11 cellular contexts compared by ENCODE assay signal in genomic region chr9:105191508-105192118, GRCh38. TPM values are rescaled to one million over a fixed set of nuclear protein-coding genes. Genes with fewer than 3 reads are reported as not detected.
DNase-seq lines count a peak whose midpoint lies in the region; ATAC-seq and TF ChIP-seq lines count a peak whose summit lies in the region.
"Had no signal": no experiment of that assay in that cellular context is flagged by ENCODE, and none has a peak within 500 bp of the region (broad histone marks: within the 10 kb centered on the region; RNA-seq: fewer than 3 reads in every experiment).

No MANE protein-coding gene starts in this region.

- peaks cover 0 to 2% (median 0%) of the 10 kb centered on the region in 11 donors for H3K9me3 Mint-ChIP-seq in naive thymus-derived CD4-positive, alpha-beta T cell
- no peaks in the 10 kb centered on the region for H3K9me3 Mint-ChIP-seq in activated naive CD4-positive, alpha-beta T cell treated with anti-CD3 and anti-CD28 coated beads for 36 hours

- no peaks in the 10 kb centered on the region for H3K27me3 ChIP-seq in naive thymus-derived CD4-positive, alpha-beta T cell (ENCODE audit: control insufficient read depth in 2 of 2, insufficient read depth in 2 of 2, low read length in 2 of 2)
- H3K27me3 ChIP-seq in foreskin keratinocyte = peaks cover 3% of the 10 kb centered on the region

- ATAC-seq in GM18861 (IDR thresholded peaks at IDR 0.05; ENCODE audit: unreplicated experiment) (peak; percentile 82), HG02884 (IDR thresholded peaks at IDR 0.05; ENCODE audit: unreplicated experiment) (peak; percentile 64), foreskin keratinocyte (no peak)
- ATAC-seq in naive thymus-derived CD4-positive, alpha-beta T cell = peak; percentile 74

- no peaks in the 10 kb centered on the region for H3K9me3 ChIP-seq in naive thymus-derived CD4-positive, alpha-beta T cell (ENCODE audit: control insufficient read depth in 2 of 3, low read length in 3 of 3)

- no peak overlapping the region for H3K27ac ChIP-seq in naive thymus-derived CD4-positive, alpha-beta T cell (ENCODE audit: low read depth, low read length)
- no peak overlapping the region for H3K27ac ChIP-seq in foreskin keratinocyte

- H3K4me1 ChIP-seq in naive thymus-derived CD4-positive, alpha-beta T cell (ENCODE audit: control insufficient read depth in 2 of 2, insufficient read depth in 2 of 2, low read length in 2 of 2) = no peaks in the 10 kb centered on the region
- no peaks in the 10 kb centered on the region for H3K4me1 ChIP-seq in foreskin keratinocyte

- no peaks in the 10 kb centered on the region for H3K36me3 Mint-ChIP-seq in naive thymus-derived CD4-positive, alpha-beta T cell
- H3K36me3 Mint-ChIP-seq in activated naive CD4-positive, alpha-beta T cell treated with anti-CD3 and anti-CD28 coated beads for 36 hours (ENCODE audit: low read depth) = no peaks in the 10 kb centered on the region

- CTCF ChIA-PET in naive thymus-derived CD4-positive, alpha-beta T cell (lab: Charles Lee) = no interaction called here
- CTCF ChIA-PET in activated naive CD4-positive, alpha-beta T cell treated with anti-CD3 and anti-CD28 coated beads for 36 hours (lab: Charles Lee) = no interaction called here

- DNase-seq in OCI-M1 (lab: John Stamatoyannopoulos, UW) = peak; percentile 56
- DNase-seq in naive thymus-derived CD4-positive, alpha-beta T cell = no peak
- no peak for DNase-seq in activated naive CD4-positive, alpha-beta T cell treated with anti-CD3 and anti-CD28 coated beads for 36 hours
- no peak for DNase-seq in foreskin keratinocyte
- DNase-seq in HK-2 (ENCODE audit: unreplicated experiment) = no peak
- DNase-seq in NCI-H524 (lab: John Stamatoyannopoulos, UW) = no peak
- DNase-seq: effector CD4-positive, alpha-beta T cell; EL; mammary epithelial cell had no signal

- H3K36me3 ChIP-seq in naive thymus-derived CD4-positive, alpha-beta T cell (ENCODE audit: control insufficient read depth in 2 of 3, insufficient read depth in 3 of 3, low read length in 3 of 3) = no peaks in the 10 kb centered on the region

- intact Hi-C loops in naive thymus-derived CD4-positive, alpha-beta T cell (cut with micrococcal nuclease) = no loop called here
- intact Hi-C loops in activated naive CD4-positive, alpha-beta T cell treated with anti-CD3 and anti-CD28 coated beads for 36 hours (cut with micrococcal nuclease) = no loop called here

- H3K4me3 ChIP-seq in naive thymus-derived CD4-positive, alpha-beta T cell (ENCODE audit: low read length) = no peak overlapping the region

- POLR2A ChIA-PET in naive thymus-derived CD4-positive, alpha-beta T cell (lab: Charles Lee) = no interaction called here

- H3K27ac Mint-ChIP-seq in naive thymus-derived CD4-positive, alpha-beta T cell = no peak overlapping the region
- H3K27ac Mint-ChIP-seq in activated naive CD4-positive, alpha-beta T cell treated with anti-CD3 and anti-CD28 coated beads for 36 hours = no peak overlapping the region

- H3K4me1 Mint-ChIP-seq in naive thymus-derived CD4-positive, alpha-beta T cell = peaks cover 0 to 6% (median 0%) of the 10 kb centered on the region in 7 donors
- no peaks in the 10 kb centered on the region for H3K4me1 Mint-ChIP-seq in activated naive CD4-positive, alpha-beta T cell treated with anti-CD3 and anti-CD28 coated beads for 36 hours (ENCODE audit: low read depth)

- no peak overlapping the region for H3K4me3 Mint-ChIP-seq in naive thymus-derived CD4-positive, alpha-beta T cell
- H3K4me3 Mint-ChIP-seq in activated naive CD4-positive, alpha-beta T cell treated with anti-CD3 and anti-CD28 coated beads for 36 hours = no peak overlapping the region

- peaks cover 0 to 9% (median 5%) of the 10 kb centered on the region in 5 donors for H3K27me3 Mint-ChIP-seq in naive thymus-derived CD4-positive, alpha-beta T cell
- no peaks in the 10 kb centered on the region for H3K27me3 Mint-ChIP-seq in activated naive CD4-positive, alpha-beta T cell treated with anti-CD3 and anti-CD28 coated beads for 36 hours (ENCODE audit: low read depth)

- TF ChIP-seq CTCF in foreskin keratinocyte (conservative IDR thresholded peaks at IDR 0.05) = no peak

RNA-seq across cellular contexts. Expression of gene SLC44A1, which starts 52.8 kb away (rescaled TPM):
- 10 to 100 TPM in 3 of 5 experiments, 1 to 10 TPM in 2; 7.7 to 13.8 (median 11.1) TPM for total RNA-seq in naive thymus-derived CD4-positive, alpha-beta T cell
- 10 to 100 TPM; 19.3 to 21.8 TPM for polyA plus RNA-seq in naive thymus-derived CD4-positive, alpha-beta T cell
- total RNA-seq in activated naive CD4-positive, alpha-beta T cell treated with anti-CD3 and anti-CD28 coated beads for 36 hours = 10 to 100 TPM; 17.6 to 18.6 TPM
- total RNA-seq in foreskin keratinocyte = 33.0 and 35.8 TPM in 2 replicates
- polyA plus RNA-seq in foreskin keratinocyte = 5.8 and 7.4 TPM in 2 replicates
